22 cellular contexts compared by ENCODE assay signal in the genomic region with DNA sequence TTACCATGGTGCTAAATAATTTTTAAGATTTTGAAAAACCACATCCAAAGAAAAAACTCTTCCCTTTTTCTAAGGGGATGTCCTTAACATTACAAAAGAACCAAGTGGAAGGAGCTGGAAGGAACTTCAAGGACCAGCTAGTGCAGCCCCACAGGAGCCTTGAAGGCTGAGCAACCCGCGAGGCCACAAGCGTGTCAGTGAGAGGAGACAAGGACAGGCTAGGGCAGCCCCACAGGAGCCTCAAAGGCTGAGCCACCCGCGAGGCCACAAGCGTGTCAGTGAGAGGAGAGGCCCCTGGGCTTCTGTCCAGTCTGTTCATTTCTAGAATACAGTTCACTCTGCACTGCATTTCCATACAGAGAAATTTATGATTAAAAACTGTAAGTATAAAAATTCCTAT.
A peak's percentile ranks its signal among the peaks of the same experiment; 100 is the strongest.
DNase-seq lines count a peak whose midpoint lies in the region; ATAC-seq, FAIRE-seq and TF ChIP-seq lines count a peak whose summit lies in the region.
"Had no signal": no experiment of that assay in that cellular context is flagged by ENCODE, and none has a peak within 500 bp of the region (broad histone marks: within the 10 kb centered on the region; RNA-seq: fewer than 3 reads in every experiment).

No MANE protein-coding gene starts in this region.

- TF ChIP-seq POLR2A in K562 (conservative IDR thresholded peaks at IDR 0.05) (no peak), thyroid gland (IDR thresholded peaks at IDR 0.05) (no peak), gastroesophageal sphincter (IDR thresholded peaks at IDR 0.05) (no peak)

- no peaks in the 10 kb centered on the region for H3K9me3 ChIP-seq in K562 (replicated peaks; ENCODE audit: control insufficient read depth, insufficient read depth, low read depth, low read length)
- H3K9me3 ChIP-seq in thyroid gland = no peaks in the 10 kb centered on the region
- H3K9me3 ChIP-seq in left lung = no peaks in the 10 kb centered on the region
- H3K9me3 ChIP-seq in gastroesophageal sphincter = no peaks in the 10 kb centered on the region
- H3K9me3 ChIP-seq: BE2C had no signal

- CTCF ChIA-PET in K562 (lab: Yijun Ruan, JAX; ENCODE audit: low intra/inter-chr PET ratio) = no interaction called here

- DNase-seq in MV-4-11 (lab: John Stamatoyannopoulos, UW) (peak; percentile 9), K562 (ENCODE audit: extremely low read depth in 1 of 4, low spot score in 3 of 4) (no peak), thyroid gland (no peak), left lung (no peak), cerebellar cortex (ENCODE audit: low spot score) (no peak)
- DNase-seq: ACHN; BE2C; C1 segment of cervical spinal cord; CD4-positive, CD25-positive, alpha-beta regulatory T cell; CD8-positive, alpha-beta memory T cell; COR-L47; DMS 273 treated with DMSO at 0.1 percent for 48 hours; GOT3; H7; IMR-90 had no signal

- H3K79me2 ChIP-seq in K562 (ENCODE audit: control insufficient read depth, insufficient read depth, low read length) = no peaks in the 10 kb centered on the region

- H3K4me3 ChIP-seq in K562 (no peak overlapping the region), thyroid gland (replicated peaks in 1 of 3) (no peak overlapping the region), left lung (no peak overlapping the region), gastroesophageal sphincter (no peak overlapping the region)

- POLR2A ChIA-PET in K562 (lab: Yijun Ruan, JAX) = interaction anchor here (0.6 to 1.9 kb wide), 3 partner anchors 8 to 201 kb away, joined by 3 to 9 read pairs (median 3); no protein-coding TSS in a partner anchor

- TF ChIP-seq CTCF in VCaP (conservative IDR thresholded peaks at IDR 0.05) (no peak), K562 (IDR thresholded peaks at IDR 0.05 in 2 of 3, conservative IDR thresholded peaks at IDR 0.05 in 1 of 3; ENCODE audit: insufficient read depth in 2 of 3, low read depth in 1 of 3, low read length in 3 of 3) (no peak), thyroid gland (IDR thresholded peaks at IDR 0.05) (no peak), left lung (IDR thresholded peaks at IDR 0.05) (no peak), gastroesophageal sphincter (IDR thresholded peaks at IDR 0.05) (no peak)

- H3K27ac ChIP-seq in VCaP (peak overlapping the region; percentile 19; the same call in 1 of the 2 replicates), K562 (ENCODE audit: extremely low read depth, low read depth, low read length) (no peak overlapping the region), thyroid gland (no peak overlapping the region), left lung (no peak overlapping the region), gastroesophageal sphincter (no peak overlapping the region)

- no TSS peak for BruUV-seq in K562 (replicated peaks; lab: Mats Ljungman, UMichigan)

- no peak for TF ChIP-seq EP300 in K562 (IDR thresholded peaks at IDR 0.05; ENCODE audit: low read length)
- TF ChIP-seq EP300 in gastroesophageal sphincter (IDR thresholded peaks at IDR 0.05) = no peak

- H3K27me3 ChIP-seq in K562 (ENCODE audit: control insufficient read depth in 2 of 2, insufficient read depth in 2 of 2, low read length in 2 of 2) (peaks cover 24 to 40% of the 10 kb centered on the region in 2 experiments), thyroid gland (no peaks in the 10 kb centered on the region), left lung (no peaks in the 10 kb centered on the region), gastroesophageal sphincter (no peaks in the 10 kb centered on the region)
- H3K27me3 ChIP-seq: BE2C had no signal

- 2% methylated on average over 6 of the region's 6 CpGs for WGBS in K562 (ENCODE audit: insufficient coverage, low coverage, missing lambda C conversion rate)
- 80 to 90% methylated on average over 6 of the region's 6 CpGs for WGBS in thyroid gland, 2 donors
- 88 to 91% methylated on average over 6 of the region's 6 CpGs for WGBS in gastroesophageal sphincter (ENCODE audit: low coverage in 1 of 2), 2 donors

- no peak overlapping the region for H3K9ac ChIP-seq in K562 (ENCODE audit: insufficient read depth in 1 of 2, low read depth in 2 of 2, low read length in 2 of 2)

- no peak overlapping the region for H3K4me2 ChIP-seq in K562 (ENCODE audit: insufficient read depth, low read length)

- no peak for TF ChIP-seq RAD21 in K562 (CRISPR knock-in tag; conservative IDR thresholded peaks at IDR 0.05 in 1 of 2, IDR thresholded peaks at IDR 0.05 in 1 of 2)

- FAIRE-seq in K562 (lab: Jason Lieb, UNC) = no peak
- FAIRE-seq: A204.1, G401.6, GM12891, GM18507, HTR-8/SVneo had no signal

- H3K9me1 ChIP-seq in K562 (ENCODE audit: control insufficient read depth, insufficient read depth, low read length) = peaks cover 3% of the 10 kb centered on the region

- intact Hi-C loops in K562 (cut with micrococcal nuclease) (no loop called here), thyroid gland (cut with DNase I) (no loop called here), left lung (cut with DNase I) (no loop called here)

- no peaks in the 10 kb centered on the region for H4K20me1 ChIP-seq in K562 (replicated peaks; ENCODE audit: control insufficient read depth, insufficient read depth, low read length)

- in situ Hi-C loops in K562 (cut with MboI) = no loop called here

- H3K36me3 ChIP-seq in K562 (ENCODE audit: control insufficient read depth, insufficient read depth, low read length) = no peaks in the 10 kb centered on the region
- H3K36me3 ChIP-seq in thyroid gland = no peaks in the 10 kb centered on the region
- H3K36me3 ChIP-seq in left lung = no peaks in the 10 kb centered on the region
- H3K36me3 ChIP-seq in gastroesophageal sphincter = peaks cover 0 to 22% of the 10 kb centered on the region in 2 donors

- ATAC-seq in K562 = peak; percentile 25; the same call in 1 of the 3 replicates
- ATAC-seq in left lung = no peak
- no peak for ATAC-seq in gastroesophageal sphincter

- no peak overlapping the region for H2AFZ ChIP-seq in K562 (ENCODE audit: low read depth, low read length)

- no peaks in the 10 kb centered on the region for H3K4me1 ChIP-seq in K562 (replicated peaks in 1 of 2; ENCODE audit: control insufficient read depth in 2 of 2, insufficient read depth in 2 of 2, low read length in 2 of 2)
- H3K4me1 ChIP-seq in thyroid gland = no peaks in the 10 kb centered on the region
- no peaks in the 10 kb centered on the region for H3K4me1 ChIP-seq in left lung
- no peaks in the 10 kb centered on the region for H3K4me1 ChIP-seq in gastroesophageal sphincter

TF ChIP-seq in K562, 482 proteins besides CTCF, POLR2A, EP300 and RAD21:
- TF ChIP-seq ZNF133 (CRISPR knock-in tag; IDR thresholded peaks at IDR 0.05) (no peak), LARP7 (IDR thresholded peaks at IDR 0.05) (no peak), HNRNPK (IDR thresholded peaks at IDR 0.05; ENCODE audit: low read depth, low read length, poor library complexity, severe bottlenecking) (no peak), KLF13 (tag; IDR thresholded peaks at IDR 0.05; ENCODE audit: borderline replicate concordance, low read depth) (no peak)
- TF ChIP-seq, protein P1, sequence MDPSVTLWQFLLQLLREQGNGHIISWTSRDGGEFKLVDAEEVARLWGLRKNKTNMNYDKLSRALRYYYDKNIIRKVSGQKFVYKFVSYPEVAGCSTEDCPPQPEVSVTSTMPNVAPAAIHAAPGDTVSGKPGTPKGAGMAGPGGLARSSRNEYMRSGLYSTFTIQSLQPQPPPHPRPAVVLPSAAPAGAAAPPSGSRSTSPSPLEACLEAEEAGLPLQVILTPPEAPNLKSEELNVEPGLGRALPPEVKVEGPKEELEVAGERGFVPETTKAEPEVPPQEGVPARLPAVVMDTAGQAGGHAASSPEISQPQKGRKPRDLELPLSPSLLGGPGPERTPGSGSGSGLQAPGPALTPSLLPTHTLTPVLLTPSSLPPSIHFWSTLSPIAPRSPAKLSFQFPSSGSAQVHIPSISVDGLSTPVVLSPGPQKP (CRISPR knock-in tag; IDR thresholded peaks at IDR 0.05) = no peak
- TF ChIP-seq, protein P2, sequence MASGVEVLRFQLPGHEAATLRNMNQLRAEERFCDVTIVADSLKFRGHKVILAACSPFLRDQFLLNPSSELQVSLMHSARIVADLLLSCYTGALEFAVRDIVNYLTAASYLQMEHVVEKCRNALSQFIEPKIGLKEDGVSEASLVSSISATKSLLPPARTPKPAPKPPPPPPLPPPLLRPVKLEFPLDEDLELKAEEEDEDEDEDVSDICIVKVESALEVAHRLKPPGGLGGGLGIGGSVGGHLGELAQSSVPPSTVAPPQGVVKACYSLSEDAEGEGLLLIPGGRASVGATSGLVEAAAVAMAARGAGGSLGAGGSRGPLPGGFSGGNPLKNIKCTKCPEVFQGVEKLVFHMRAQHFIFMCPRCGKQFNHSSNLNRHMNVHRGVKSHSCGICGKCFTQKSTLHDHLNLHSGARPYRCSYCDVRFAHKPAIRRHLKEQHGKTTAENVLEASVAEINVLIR (CRISPR knock-in tag; IDR thresholded peaks at IDR 0.05) = no peak
